ENCODE assay signal across 23 cellular contexts in genomic region chr2:128716371-128716770, GRCh38.
DNase-seq lines count a peak whose midpoint lies in the region; ATAC-seq, FAIRE-seq and TF ChIP-seq lines count a peak whose summit lies in the region.
"Had no signal": no experiment of that assay in that cellular context is flagged by ENCODE, and none has a peak within 500 bp of the region (broad histone marks: within the 10 kb centered on the region; RNA-seq: fewer than 3 reads in every experiment).

No MANE protein-coding gene starts in this region.

- no peak overlapping the region for H3K4me2 ChIP-seq in H1 (ENCODE audit: insufficient read depth in 1 of 2, low read depth in 2 of 2, low read length in 2 of 2)
- H3K4me2 ChIP-seq: A549 had no signal

- no peak overlapping the region for H3K9ac ChIP-seq in H1 (replicated peaks in 1 of 4; ENCODE audit: extremely low read depth in 1 of 4, low read depth in 3 of 4, low read length in 3 of 4)

- CTCF ChIA-PET in H1 (lab: Charles Lee; ENCODE audit: partially characterized antibody), result interaction anchor here (0.7 to 4.6 kb wide), 6 partner anchors 10 to 799 kb away, joined by 3 to 23 read pairs (median 5); no protein-coding TSS in a partner anchor

- TF ChIP-seq CTCF in right atrium auricular region (IDR thresholded peaks at IDR 0.05) (no peak), H1 (IDR thresholded peaks at IDR 0.05; ENCODE audit: control extremely low read depth in 1 of 3, insufficient read depth in 1 of 3, low read depth in 1 of 3, low read length in 3 of 3) (no peak), psoas muscle (IDR thresholded peaks at IDR 0.05) (no peak)

- WGBS in H1 (ENCODE audit: extremely low coverage in 1 of 2, insufficient coverage in 1 of 2, insufficient read length in 1 of 2, insufficient replicate concordance in 2 of 2, low coverage in 1 of 2, low lambda C conversion rate in 2 of 2, missing lambda C conversion rate in 1 of 2), 2 experiments, result 91% methylated on average over 6 of the region's 6 CpGs; no CpG with 5 or more reads in 1 of the 2 experiments
- 56 to 66% (median 64%) methylated on average over 6 of the region's 6 CpGs for WGBS in psoas muscle, 3 donors

- H2BK15ac ChIP-seq in H1 (ENCODE audit: low read length), result no peak overlapping the region

- H2BK5ac ChIP-seq in H1 (ENCODE audit: low read depth, low read length), result no peak overlapping the region

- H3K14ac ChIP-seq in H1 (ENCODE audit: insufficient read length), result no peak overlapping the region

- no peak overlapping the region for H3K4me3 ChIP-seq in right atrium auricular region
- no peak overlapping the region for H3K4me3 ChIP-seq in H1 (ENCODE audit: extremely low read depth in 1 of 4, insufficient read depth in 2 of 4, low read depth in 3 of 4, low read length in 4 of 4)
- no peak overlapping the region for H3K4me3 ChIP-seq in psoas muscle
- H3K4me3 ChIP-seq: A549, GM12878, MG63 had no signal

- no peak for ATAC-seq in Right ventricle myocardium superior (ENCODE audit: poor library complexity)
- ATAC-seq in psoas muscle, result no peak
- ATAC-seq: A549, GM12878, Right ventricle myocardium inferior had no signal

- no peaks in the 10 kb centered on the region for H3K79me1 ChIP-seq in H1 (ENCODE audit: low read depth, low read length)

- H3K4ac ChIP-seq in H1 (replicated peaks; ENCODE audit: insufficient read length, low read depth, low read length), result no peak overlapping the region

- no peaks in the 10 kb centered on the region for H3K23me2 ChIP-seq in H1 (ENCODE audit: low read depth, low read length)

- H3K9me3 ChIP-seq in right atrium auricular region (no peaks in the 10 kb centered on the region), H1 (ENCODE audit: insufficient read depth in 2 of 2, low read depth in 1 of 2, low read length in 1 of 2) (no peaks in the 10 kb centered on the region), psoas muscle (peaks cover 5% of the 10 kb centered on the region)
- H3K9me3 ChIP-seq: A549, BE2C, MG63 had no signal

- no peak overlapping the region for H2BK120ac ChIP-seq in H1 (replicated peaks; ENCODE audit: low read depth, low read length)

- H4K91ac ChIP-seq in H1 (replicated peaks; ENCODE audit: insufficient read length, low read length), result no peak overlapping the region

- H4K20me1 ChIP-seq in H1 (replicated peaks in 1 of 2; ENCODE audit: control insufficient read depth in 1 of 2, insufficient read depth in 2 of 2, low read length in 2 of 2), result no peaks in the 10 kb centered on the region

- no peak for FAIRE-seq in H1 (lab: Jason Lieb, UNC)
- FAIRE-seq: A549, GM12878 had no signal

- intact Hi-C loops in Right ventricle myocardium superior (cut with DNase I), result no loop called here
- intact Hi-C loops in psoas muscle (cut with DNase I), result no loop called here

- H3K23ac ChIP-seq in H1 (ENCODE audit: insufficient read length), result no peak overlapping the region

- H2AFZ ChIP-seq in H1 (ENCODE audit: low read length), result no peak overlapping the region

- no peak overlapping the region for H2AK5ac ChIP-seq in H1 (ENCODE audit: low read depth, low read length)

- H3K79me2 ChIP-seq in H1 (ENCODE audit: control insufficient read depth in 1 of 2, insufficient read depth in 2 of 2, low read length in 2 of 2), result no peaks in the 10 kb centered on the region

- H3K18ac ChIP-seq in H1 (ENCODE audit: extremely low read depth, low read length), result no peak overlapping the region

- peak; percentile 18 for DNase-seq in right atrium auricular region (ENCODE audit: low spot score)
- no peak for DNase-seq in Right ventricle myocardium superior
- DNase-seq in NCI-H524 treated with DMSO at 0.1 percent for 48 hours (lab: John Stamatoyannopoulos, UW), result peak; percentile 52
- DNase-seq in H1 (ENCODE audit: low read depth in 1 of 2, low spot score in 2 of 2), result no peak
- no peak for DNase-seq in NCI-H2227 treated with DMSO at 0.1 percent for 48 hours (lab: John Stamatoyannopoulos, UW)
- DNase-seq in GM19240 (ENCODE audit: insufficient read length, low spot score), result no peak
- no peak for DNase-seq in psoas muscle
- DNase-seq: BE2C; CD4-positive, alpha-beta T cell; COR-L47; DMS 273 treated with DMSO at 0.1 percent for 48 hours; DMS79 treated with DMSO at 0.1 percent for 48 hours; H7; Kasumi-1; MG63; NCI-H1048; NCI-H1436; NCI-H187 treated with DMSO at 0.1 percent for 48 hours; NCI-H510A; NCI-H774 had no signal

- H2BK12ac ChIP-seq in H1 (ENCODE audit: low read depth, low read length), result 0 out of 2 replicates have a peak overlapping the region, but pooled peaks have one; percentile 33

- H3K4me1 ChIP-seq in right atrium auricular region (no peaks in the 10 kb centered on the region), H1 (replicated peaks in 1 of 4; ENCODE audit: control insufficient read depth in 3 of 4, insufficient read depth in 4 of 4, low read length in 3 of 4) (no peaks in the 10 kb centered on the region), psoas muscle (no peaks in the 10 kb centered on the region)
- H3K4me1 ChIP-seq: A549, BE2C had no signal

- POLR2A ChIA-PET in H1 (lab: Charles Lee; ENCODE audit: partially characterized antibody), result no interaction called here

- no peak for TF ChIP-seq EP300 in H1 (IDR thresholded peaks at IDR 0.05; ENCODE audit: borderline replicate concordance in 1 of 2, low read depth in 2 of 2, low read length in 2 of 2)

- H3K56ac ChIP-seq in H1 (replicated peaks; ENCODE audit: insufficient read length, low read depth, low read length), result no peak overlapping the region

- TF ChIP-seq POLR2A in H1 (IDR thresholded peaks at IDR 0.05; ENCODE audit: control extremely low read depth in 1 of 2, low read depth in 2 of 2, low read length in 2 of 2), result no peak

- H3K27me3 ChIP-seq in right atrium auricular region (no peaks in the 10 kb centered on the region), H1 (replicated peaks in 1 of 4; ENCODE audit: control insufficient read depth in 3 of 4, extremely low read depth in 1 of 4, insufficient read depth in 3 of 4, low read length in 3 of 4) (no peaks in the 10 kb centered on the region), psoas muscle (ENCODE audit: insufficient read depth in 3 of 3, low read length in 2 of 3) (peaks cover 0 to 11% (median 1%) of the 10 kb centered on the region in 3 donors)
- H3K27me3 ChIP-seq: BE2C, MG63 had no signal

- TF ChIP-seq RAD21 in H1 (IDR thresholded peaks at IDR 0.05 in 1 of 2, conservative IDR thresholded peaks at IDR 0.05 in 1 of 2; ENCODE audit: low read depth in 2 of 2, low read length in 2 of 2), result no peak

- H3K36me3 ChIP-seq in right atrium auricular region (no peaks in the 10 kb centered on the region), H1 (ENCODE audit: control insufficient read depth in 2 of 4, insufficient read depth in 4 of 4, low read length in 3 of 4) (no peaks in the 10 kb centered on the region), psoas muscle (ENCODE audit: insufficient read depth in 1 of 2, low read depth in 1 of 2) (no peaks in the 10 kb centered on the region)
- H3K36me3 ChIP-seq: BE2C, MG63 had no signal

- no peak overlapping the region for H4K5ac ChIP-seq in H1 (ENCODE audit: insufficient read length, low read depth, low read length)

- H3K27ac ChIP-seq in right atrium auricular region, result no peak overlapping the region
- H3K27ac ChIP-seq in H1 (ENCODE audit: low read depth, low read length), result no peak overlapping the region
- H3K27ac ChIP-seq in psoas muscle, result no peak overlapping the region
- H3K27ac ChIP-seq: A549 had no signal

- H4K8ac ChIP-seq in H1 (ENCODE audit: extremely low read depth, insufficient read depth, low read length), result no peak overlapping the region

- no peak overlapping the region for H2BK20ac ChIP-seq in H1 (ENCODE audit: low read length)

TF ChIP-seq in H1, 55 proteins besides CTCF, POLR2A, EP300 and RAD21 (continues in another document):
- TF ChIP-seq SP2 (IDR thresholded peaks at IDR 0.05; ENCODE audit: low read length) (no peak), GTF2F1 (IDR thresholded peaks at IDR 0.05; ENCODE audit: borderline replicate concordance, low read depth, low read length) (no peak), NANOG (IDR thresholded peaks at IDR 0.05; ENCODE audit: insufficient read depth, low read depth, low read length, poor library complexity, severe bottlenecking) (no peak)

Comparison
In these comparisons a context has a peak if more than half of its experiments do, and no peak if none do; other contexts are left out.
1. DNase-seq: peak in right atrium auricular region (single experiment) and NCI-H524 treated with DMSO at 0.1 percent for 48 hours (single experiment); none in Right ventricle myocardium superior (single experiment), H1 (0 of 2), NCI-H2227 treated with DMSO at 0.1 percent for 48 hours (single experiment), GM19240 (single experiment) and psoas muscle (0 of 2).